24 cellular contexts compared by ENCODE assay signal in genomic region chr1:41780322-41780721, GRCh38.
"Had no signal": no experiment of that assay in that cellular context is flagged by ENCODE, and none has a peak within 500 bp of the region (broad histone marks: within the 10 kb centered on the region; RNA-seq: fewer than 3 reads in every experiment).

No MANE protein-coding gene starts in this region.

- H3K9me3 ChIP-seq: esophagus squamous epithelium, heart right ventricle, left lung, ovary, psoas muscle, sigmoid colon, testis, tibial nerve, upper lobe of left lung had no signal

- H3K27ac ChIP-seq: esophagus squamous epithelium, heart right ventricle, left lung, ovary, psoas muscle, sigmoid colon, testis, tibial nerve, upper lobe of left lung had no signal

- H3K36me3 ChIP-seq: esophagus squamous epithelium, heart right ventricle, left lung, ovary, sigmoid colon, tibial nerve, upper lobe of left lung had no signal

- ATAC-seq: heart right ventricle; left cardiac atrium; left lung; naive thymus-derived CD8-positive, alpha-beta T cell; psoas muscle; right cardiac atrium; stimulated activated memory B cell treated with anti-CD40 and anti-IgM and Interleukin-4, amounts not matched to agents 10 μg/mL and 1 μg/mL and 100 μg/mL, for 72 hours; stimulated activated naive CD8-positive, alpha-beta T cell treated with anti-CD3 and anti-CD28 coated beads, Interleukin-15, Interleukin-2, amounts not matched to agents 100 U/mL and 50 U/mL, for 24 hours had no signal

- H3K4me1 ChIP-seq: testis had no signal

- H3K4me3 ChIP-seq: esophagus squamous epithelium, heart right ventricle, left lung, ovary, psoas muscle, sigmoid colon, testis, tibial nerve, upper lobe of left lung had no signal

- H3K27me3 ChIP-seq: esophagus squamous epithelium, heart right ventricle, left lung, ovary, sigmoid colon, testis, tibial nerve, upper lobe of left lung had no signal

- DNase-seq: effector CD8-positive, alpha-beta T cell; esophagus squamous epithelium; foreskin melanocyte; glutamatergic neuron; heart right ventricle; hippocampal formation; left cardiac atrium; left lung; mesendoderm; naive thymus-derived CD8-positive, alpha-beta T cell; nephron progenitor cell; nucleus accumbens; ovary; posterior cingulate gyrus; psoas muscle; right cardiac atrium; sigmoid colon; stimulated activated CD4-positive, alpha-beta T cell treated with anti-CD3 and anti-CD28 coated beads, Interleukin-4, amount 100 ng/mL, for 4 hours; stimulated activated naive CD8-positive, alpha-beta T cell treated with anti-CD3 and anti-CD28 coated beads, Interleukin-15, Interleukin-2, amounts not matched to agents 100 U/mL and 50 U/mL, for 24 hours; substantia nigra; testis; upper lobe of left lung had no signal
